ENCODE assay signal across 9 cellular contexts in the genomic region with DNA sequence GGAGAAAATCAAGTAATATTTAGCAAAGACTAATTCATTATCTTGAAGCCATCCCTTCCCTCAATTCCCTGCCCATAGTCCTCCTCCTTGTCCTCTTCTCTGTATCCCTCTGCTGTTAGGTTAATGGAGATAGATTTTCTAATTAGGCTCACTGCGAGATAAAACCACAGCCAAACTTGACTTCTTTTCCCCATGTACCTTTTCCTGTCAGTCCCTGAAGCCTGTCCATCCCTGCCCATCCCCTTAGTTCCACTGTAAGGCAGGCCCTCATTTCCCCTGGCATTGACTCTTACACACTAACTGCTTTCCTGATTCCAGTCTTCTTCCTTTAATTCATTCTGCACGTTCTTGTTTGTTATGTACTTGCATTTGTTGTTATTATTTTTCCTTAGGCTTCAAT. TPM values are rescaled to one million over a fixed set of nuclear protein-coding genes. Genes with fewer than 3 reads are reported as not detected.
A peak's percentile ranks its signal among the peaks of the same experiment; 100 is the strongest.
DNase-seq lines count a peak whose midpoint lies in the region; ATAC-seq and TF ChIP-seq lines count a peak whose summit lies in the region.
"Had no signal": no experiment of that assay in that cellular context is flagged by ENCODE, and none has a peak within 500 bp of the region (broad histone marks: within the 10 kb centered on the region; RNA-seq: fewer than 3 reads in every experiment).

No MANE protein-coding gene starts in this region.

- H2AFZ ChIP-seq in KMS-11 (ENCODE audit: low read depth): no peak overlapping the region

- ATAC-seq in GM21390 (IDR thresholded peaks at IDR 0.05; ENCODE audit: unreplicated experiment): no peak

- H3K27me3 ChIP-seq in KMS-11 (ENCODE audit: insufficient read depth, low read depth) (no peaks in the 10 kb centered on the region), mononuclear cell (ENCODE audit: insufficient read depth, low read length) (no peaks in the 10 kb centered on the region)

- H3K4me3 ChIP-seq in KMS-11 (IDR thresholded peaks at IDR 0.05; ENCODE audit: insufficient read depth, low read depth, low read length): no peak overlapping the region
- H3K4me3 ChIP-seq in cardiac fibroblast (replicated peaks in 1 of 2; ENCODE audit: low read depth in 2 of 2, low read length in 2 of 2): peak overlapping the region; percentile 47 to 61
- peak overlapping the region; percentile 62 for H3K4me3 ChIP-seq in mononuclear cell (ENCODE audit: low read length)
- H3K4me3 ChIP-seq: GM12878 had no signal

- H3K9me3 ChIP-seq in mononuclear cell (ENCODE audit: low read depth, low read length): no peaks in the 10 kb centered on the region

- no peaks in the 10 kb centered on the region for H3K79me2 ChIP-seq in KMS-11 (ENCODE audit: insufficient read depth, low read depth)

- no peak for DNase-seq in cardiac fibroblast (ENCODE audit: low read depth in 2 of 2)
- DNase-seq in NCI-H524 treated with DMSO at 0.1 percent for 48 hours (lab: John Stamatoyannopoulos, UW): no peak
- DNase-seq in activated gamma-delta T cell (lab: John Stamatoyannopoulos, UW): no peak
- DNase-seq: NCI-H1694 had no signal

- no peaks in the 10 kb centered on the region for H3K36me3 ChIP-seq in KMS-11 (ENCODE audit: insufficient read depth)

- no peak overlapping the region for H3K27ac ChIP-seq in KMS-11
- H3K27ac ChIP-seq in temporal lobe (ENCODE audit: low read depth, low read length): peak overlapping the region; percentile 87

- TF ChIP-seq CTCF in KMS-11 (conservative IDR thresholded peaks at IDR 0.05; ENCODE audit: low read depth, low read length) (no peak), cardiac fibroblast (IDR thresholded peaks at IDR 0.05; ENCODE audit: low read depth, low read length) (no peak)

- H3K4me1 ChIP-seq in KMS-11 (ENCODE audit: low read depth, poor library complexity, severe bottlenecking) (peaks cover 28% of the 10 kb centered on the region), mononuclear cell (ENCODE audit: insufficient read depth, low read length) (peaks cover 29% of the 10 kb centered on the region)

- no peaks in the 10 kb centered on the region for H4K20me1 ChIP-seq in KMS-11 (ENCODE audit: insufficient read depth)

- H3K9ac ChIP-seq in KMS-11: no peak overlapping the region

- peak overlapping the region; percentile 74; the same call in 1 of the 2 replicates for H3K4me2 ChIP-seq in KMS-11

RNA-seq across cellular contexts. Expression of a gene that starts 1.2 kb away (rescaled TPM):
- total RNA-seq in mononuclear cell (59.9 TPM), temporal lobe (3.9 TPM)

Comparison
In these comparisons a context has a peak if more than half of its experiments do, and no peak if none do; other contexts are left out.
1. RNA of a gene that starts 1.2 kb away (total RNA-seq): 59.9 TPM in mononuclear cell (single experiment); 3.9 TPM in temporal lobe (single experiment); every median in the first group is over 10 times any median in the second.